Comparison of ENCODE assay signal across 26 cellular contexts in the genomic region with DNA sequence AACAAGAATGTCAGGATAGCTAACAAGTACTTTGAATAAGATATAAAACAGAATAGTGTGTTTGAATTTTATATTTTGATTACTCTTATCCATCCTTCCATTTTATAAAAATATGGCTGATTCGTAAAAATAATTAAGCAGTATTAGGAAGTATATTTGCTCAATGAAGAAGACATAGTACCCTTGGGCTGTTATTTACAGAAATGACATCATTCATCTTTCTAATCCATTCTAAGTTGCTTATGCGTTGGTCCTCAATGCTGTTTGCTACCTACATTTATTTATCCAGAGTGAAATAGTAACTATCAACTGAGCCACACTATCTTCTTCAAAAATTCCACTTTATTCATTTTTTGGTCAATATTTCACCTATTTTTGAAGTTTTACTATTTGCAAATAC. TPM values are rescaled to one million over a fixed set of nuclear protein-coding genes. Genes with fewer than 3 reads are reported as not detected.
"Had no signal": no experiment of that assay in that cellular context is flagged by ENCODE, and none has a peak within 500 bp of the region (broad histone marks: within the 10 kb centered on the region; RNA-seq: fewer than 3 reads in every experiment).

No MANE protein-coding gene starts in this region.

- H3K27ac ChIP-seq: PC-9, Peyer's patch, SJCRH30 had no signal

- DNase-seq: KBM-7; MV-4-11; NCI-H1048; NCI-H1105; NCI-H1436 treated with DMSO at 0.1 percent for 48 hours; NCI-H1694; NCI-H187 treated with DMSO at 0.1 percent for 48 hours; NCI-H2029 treated with DMSO at 0.1 percent for 48 hours; NCI-H2171 treated with DMSO at 0.1 percent for 48 hours; NCI-H524; NCI-H526 treated with DMSO at 0.1 percent for 48 hours; NK-92 treated with Interleukin-12 subunit alpha and Interleukin-12 subunit beta, amount 100 ng/mL, for 24 hours; PC-9; Peyer's patch; SHP77 treated with DMSO at 0.1 percent for 48 hours; SJCRH30; T-helper 1 cell; T-helper 17 cell had no signal

- H3K4me3 ChIP-seq: PC-9, Peyer's patch, SJCRH30 had no signal

- ATAC-seq: Right ventricle myocardium inferior, SK-N-SH treated with all-trans-retinoic acid at 6 μM for 48 hours, T-helper 17 cell had no signal

- H2AFZ ChIP-seq: PC-9 had no signal

- H3K9me3 ChIP-seq: Peyer's patch, SJCRH30 had no signal

- H3K27me3 ChIP-seq: SJCRH30 had no signal

- H3K36me3 ChIP-seq: Peyer's patch, SJCRH30 had no signal

RNA-seq across cellular contexts. Expression of gene ZNF804B, which starts 2.1 kb away (rescaled TPM):
- total RNA-seq: HT1080, LHCN-M2, MCF 10A, NCI-H460, PC-9, Peyer's patch, Right ventricle myocardium inferior, RPMI7951, T-helper 17 cell had no signal
- polyA plus RNA-seq: IgD-negative memory B cell had no signal

RNA-seq across cellular contexts. Expression of gene TEX47, which starts 38.2 kb away (rescaled TPM):
- total RNA-seq: HT1080, LHCN-M2, MCF 10A, NCI-H460, PC-9, Peyer's patch, Right ventricle myocardium inferior, RPMI7951, SJCRH30, T-helper 17 cell had no signal
- polyA plus RNA-seq: IgD-negative memory B cell had no signal
